Comparison of ENCODE assay signal across 26 cellular contexts in the genomic region with DNA sequence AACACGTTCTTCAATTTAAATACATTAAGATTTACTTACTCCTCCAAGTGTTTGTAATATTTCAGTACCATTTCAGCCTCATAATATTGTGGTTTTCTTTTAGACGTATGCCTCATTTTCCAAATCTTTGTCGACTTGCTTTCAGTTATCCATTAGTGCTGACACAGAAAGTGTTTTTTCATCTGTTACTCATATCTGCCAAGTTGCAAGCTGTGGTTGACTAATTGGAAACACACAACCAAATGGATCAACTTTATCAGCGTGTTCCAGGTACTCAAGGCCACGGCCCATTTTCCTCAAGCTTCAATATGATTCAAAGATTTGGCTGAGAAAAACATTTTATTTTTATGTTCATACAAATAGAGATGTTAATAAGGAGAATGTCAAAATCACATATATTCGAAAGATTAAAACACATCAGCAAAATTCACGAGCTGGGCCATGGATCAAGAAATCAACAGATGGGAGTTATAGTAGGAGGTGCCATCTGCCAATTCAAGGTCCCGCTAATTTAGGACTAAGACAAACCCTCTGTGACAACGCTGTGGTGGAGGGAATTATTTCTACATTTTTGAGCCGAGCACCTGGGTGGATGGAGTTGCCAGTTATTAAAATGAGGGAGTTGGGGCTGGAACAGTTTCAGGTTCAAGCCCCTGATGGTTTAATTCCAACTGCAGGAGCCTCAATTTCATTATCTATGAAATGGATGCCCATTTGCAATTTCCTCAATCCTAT. TPM values are rescaled to one million over a fixed set of nuclear protein-coding genes. Genes with fewer than 3 reads are reported as not detected.
DNase-seq lines count a peak whose midpoint lies in the region; ATAC-seq and TF ChIP-seq lines count a peak whose summit lies in the region.
"Had no signal": no experiment of that assay in that cellular context is flagged by ENCODE, and none has a peak within 500 bp of the region (broad histone marks: within the 10 kb centered on the region; RNA-seq: fewer than 3 reads in every experiment).

No MANE protein-coding gene starts in this region.

- H3K27ac Mint-ChIP-seq in neural progenitor cell (peak overlapping the region; percentile 30), mesothelial cell of epicardium (no peak overlapping the region)
- H3K27ac Mint-ChIP-seq: activated naive CD8-positive, alpha-beta T cell treated with anti-CD3 and anti-CD28 coated beads, Interleukin-2, amount 10 ng/mL, durations not matched to agents 7 days and 5 days; natural killer cell treated with Interleukin-12 subunit alpha and Interleukin-12 subunit beta and Interleukin-15 and Interleukin-18, amount 100 ng/mL, for 72 hours had no signal

- H3K4me1 ChIP-seq in neural progenitor cell (no peaks in the 10 kb centered on the region), HAP-1 (no peaks in the 10 kb centered on the region), heart left ventricle (peaks cover 0 to 5% (median 0%) of the 10 kb centered on the region in 12 donors)

- DNase-seq in G401 (ENCODE audit: low spot score) (peak; percentile 95), NCI-H446 treated with DMSO at 0.1 percent for 48 hours (lab: John Stamatoyannopoulos, UW) (peak; percentile 73), astrocyte of the cerebellum (ENCODE audit: low read depth) (peak; percentile 11), neural progenitor cell (ENCODE audit: low spot score) (no peak), HAP-1 (ENCODE audit: low spot score in 2 of 2) (no peak), heart left ventricle (no peak), COLO829 (ENCODE audit: low spot score) (no peak), mesothelial cell of epicardium (ENCODE audit: low spot score in 2 of 2, unreplicated experiment in 2 of 2) (no peak)
- DNase-seq: activated CD4-positive, CD25-positive, alpha-beta regulatory T cell treated with anti-CD3 and anti-CD28 coated beads, Interleukin-2, amount 50 U/mL, for 72 hours; activated CD8-positive, alpha-beta memory T cell treated with anti-CD3 and anti-CD28 coated beads for 24 hours; activated gamma-delta T cell; activated naive CD8-positive, alpha-beta T cell treated with anti-CD3 and anti-CD28 coated beads, Interleukin-2, amount 10 ng/mL, durations not matched to agents 7 days and 5 days; activated T-cell treated with anti-CD3 and anti-CD28 coated beads, Interleukin-2, amount 50 U/mL, for 1 hour; head of caudate nucleus; kidney glomerular epithelial cell; lower lobe of right lung; NCI-H187; right cardiac atrium; RPMI8226; stimulated activated CD4-positive, alpha-beta T cell treated with anti-CD3 and anti-CD28 coated beads, Interleukin-2, amount 100 ng/mL, for 48 hours; T-helper 1 cell had no signal

- H3K27me3 Mint-ChIP-seq in neural progenitor cell (ENCODE audit: insufficient read depth, low read depth), result peaks cover 6% of the 10 kb centered on the region
- H3K27me3 Mint-ChIP-seq in mesothelial cell of epicardium (ENCODE audit: low read depth), result no peaks in the 10 kb centered on the region
- H3K27me3 Mint-ChIP-seq: central memory CD8-positive, alpha-beta T cell had no signal

- no peaks in the 10 kb centered on the region for H3K9me3 ChIP-seq in neural progenitor cell (ENCODE audit: low read depth)
- no peaks in the 10 kb centered on the region for H3K9me3 ChIP-seq in HAP-1
- no peaks in the 10 kb centered on the region for H3K9me3 ChIP-seq in heart left ventricle
- H3K9me3 ChIP-seq: lower lobe of right lung, suprapubic skin had no signal

- H3K4me2 ChIP-seq in neural progenitor cell, result no peak overlapping the region

- intact Hi-C loops in heart left ventricle (cut with DNase I), result loop anchor here in 3 of 10 donors (5.0 kb wide), 2 partner anchors 222 to 317 kb away; partner anchors contain the start of gene PWWP2A (in 1 of the 3)

- H3K9ac ChIP-seq in neural progenitor cell, result no peak overlapping the region
- H3K9ac ChIP-seq: parathyroid adenoma had no signal

- no peaks in the 10 kb centered on the region for H3K79me2 ChIP-seq in neural progenitor cell (ENCODE audit: low read depth)
- H3K79me2 ChIP-seq: parathyroid adenoma had no signal

- H3K36me3 ChIP-seq in neural progenitor cell (no peaks in the 10 kb centered on the region), HAP-1 (replicated peaks) (no peaks in the 10 kb centered on the region), heart left ventricle (no peaks in the 10 kb centered on the region)
- H3K36me3 ChIP-seq: lower lobe of right lung, suprapubic skin had no signal

- peaks cover 19% of the 10 kb centered on the region for H3K4me1 Mint-ChIP-seq in neural progenitor cell
- H3K4me1 Mint-ChIP-seq in mesothelial cell of epicardium, result no peaks in the 10 kb centered on the region
- H3K4me1 Mint-ChIP-seq: central memory CD8-positive, alpha-beta T cell had no signal

- no peak for TF ChIP-seq POLR2A in heart left ventricle (IDR thresholded peaks at IDR 0.05)

- H4K20me1 ChIP-seq in neural progenitor cell (ENCODE audit: low read depth), result no peaks in the 10 kb centered on the region

- WGBS in heart left ventricle, 4 donors, result 78 to 90% (median 86%) methylated on average over 10 of the region's 10 CpGs

- no peak overlapping the region for H3K4me3 Mint-ChIP-seq in neural progenitor cell
- no peak overlapping the region for H3K4me3 Mint-ChIP-seq in mesothelial cell of epicardium
- H3K4me3 Mint-ChIP-seq: activated naive CD8-positive, alpha-beta T cell treated with anti-CD3 and anti-CD28 coated beads, Interleukin-2, amount 10 ng/mL, durations not matched to agents 7 days and 5 days; CD14-positive monocyte; central memory CD8-positive, alpha-beta T cell; natural killer cell treated with Interleukin-12 subunit alpha and Interleukin-12 subunit beta and Interleukin-15 and Interleukin-18, amount 100 ng/mL, for 72 hours had no signal

- in situ Hi-C loops in G401 (cut with HindIII; ENCODE audit: low sequenced_read_pairs) (no loop called here), astrocyte of the cerebellum (cut with HindIII; ENCODE audit: low sequenced_read_pairs) (no loop called here), HAP-1 (cut with MboI; ENCODE audit: low sequenced_read_pairs) (loop anchor here (10.0 kb wide), 1 partner anchor 145 kb away; no protein-coding TSS in a partner anchor)

- H3K9me3 Mint-ChIP-seq in neural progenitor cell (no peaks in the 10 kb centered on the region), mesothelial cell of epicardium (no peaks in the 10 kb centered on the region)
- H3K9me3 Mint-ChIP-seq: activated naive CD8-positive, alpha-beta T cell treated with anti-CD3 and anti-CD28 coated beads, Interleukin-2, amount 10 ng/mL, durations not matched to agents 7 days and 5 days; central memory CD8-positive, alpha-beta T cell; natural killer cell treated with Interleukin-12 subunit alpha and Interleukin-12 subunit beta and Interleukin-15 and Interleukin-18, amount 100 ng/mL, for 72 hours had no signal

- H3K27me3 ChIP-seq in neural progenitor cell, result no peaks in the 10 kb centered on the region
- 0 out of 2 replicates have a peak, but pooled peaks cover under 1% of the 10 kb centered on the region for H3K27me3 ChIP-seq in HAP-1 (ENCODE audit: low read depth)
- no peaks in the 10 kb centered on the region for H3K27me3 ChIP-seq in heart left ventricle
- H3K27me3 ChIP-seq: suprapubic skin had no signal

- ATAC-seq in heart left ventricle, result no peak
- ATAC-seq: lower lobe of right lung; natural killer cell treated with Interleukin-12 subunit alpha and Interleukin-12 subunit beta and Interleukin-15 and Interleukin-18, amount 100 ng/mL, for 72 hours; right cardiac atrium had no signal

- no peaks in the 10 kb centered on the region for H3F3A ChIP-seq in neural progenitor cell (ENCODE audit: low read depth)

- TF ChIP-seq CTCF in astrocyte of the cerebellum (IDR thresholded peaks at IDR 0.05; ENCODE audit: low read depth, low read length, missing control alignments) (no peak), neural progenitor cell (IDR thresholded peaks at IDR 0.05) (no peak), heart left ventricle (IDR thresholded peaks at IDR 0.05) (no peak), mesothelial cell of epicardium (IDR thresholded peaks at IDR 0.05; ENCODE audit: unreplicated experiment) (no peak)

- no peak overlapping the region for H2AFZ ChIP-seq in neural progenitor cell (replicated peaks)
- H2AFZ ChIP-seq: parathyroid adenoma had no signal

- H3K27ac ChIP-seq in neural progenitor cell (no peak overlapping the region), heart left ventricle (no peak overlapping the region)
- H3K27ac ChIP-seq: lower lobe of right lung, parathyroid adenoma, suprapubic skin had no signal

- no peaks in the 10 kb centered on the region for H3K36me3 Mint-ChIP-seq in neural progenitor cell
- H3K36me3 Mint-ChIP-seq in mesothelial cell of epicardium, result no peaks in the 10 kb centered on the region
- H3K36me3 Mint-ChIP-seq: activated naive CD8-positive, alpha-beta T cell treated with anti-CD3 and anti-CD28 coated beads, Interleukin-2, amount 10 ng/mL, durations not matched to agents 7 days and 5 days; CD14-positive monocyte; natural killer cell treated with Interleukin-12 subunit alpha and Interleukin-12 subunit beta and Interleukin-15 and Interleukin-18, amount 100 ng/mL, for 72 hours had no signal

- no peak overlapping the region for H3K4me3 ChIP-seq in astrocyte of the cerebellum (ENCODE audit: low read depth, low read length)
- H3K4me3 ChIP-seq in neural progenitor cell, result no peak overlapping the region
- H3K4me3 ChIP-seq in HAP-1, result no peak overlapping the region
- no peak overlapping the region for H3K4me3 ChIP-seq in heart left ventricle
- H3K4me3 ChIP-seq: lower lobe of right lung, suprapubic skin had no signal

RNA-seq across cellular contexts. Expression of gene CCNJL, which starts 27.2 kb away (rescaled TPM):
- 3.1 and 5.4 TPM in 2 replicates for total RNA-seq in G401 (2014; rRNA removed; shearing (Covaris generic))
- total RNA-seq in neural progenitor cell (ENCODE audit: low replicate concordance) (8.4 and 9.4 TPM in 2 replicates), heart left ventricle (10 to 100 TPM in 2 of 9 donors, 1 to 10 TPM in 7; 4.1 to 12.4 (median 7.6) TPM), mesothelial cell of epicardium (8.2 to 9.7 TPM (median 8.9 TPM) in 3 replicates)
- 1 to 10 TPM; 3.5 to 4.1 TPM for polyA plus RNA-seq in heart left ventricle
- polyA plus RNA-seq: CD14-positive monocyte had no signal

RNA-seq across cellular contexts. Expression of gene C1QTNF2, which starts 30.9 kb away (rescaled TPM):
- total RNA-seq in G401 (2014; rRNA removed; shearing (Covaris generic)), result not detected in 2 replicates
- total RNA-seq in neural progenitor cell (ENCODE audit: low replicate concordance), result 0.06 and 0.25 TPM in 2 replicates
- total RNA-seq in heart left ventricle, result 1 to 10 TPM in 5 of 9 donors, under 1 TPM in 4; 0.44 to 1.6 (median 1.0) TPM
- 1 to 10 TPM in 1 of 2 donors, under 1 TPM in 1; 0.67 to 1.1 TPM for polyA plus RNA-seq in heart left ventricle
- total RNA-seq in mesothelial cell of epicardium, result 1.3 to 1.8 TPM (median 1.4 TPM) in 3 replicates
- total RNA-seq: activated naive CD8-positive, alpha-beta T cell treated with anti-CD3 and anti-CD28 coated beads, Interleukin-2, amount 10 ng/mL, durations not matched to agents 7 days and 5 days; natural killer cell treated with Interleukin-12 subunit alpha and Interleukin-12 subunit beta and Interleukin-15 and Interleukin-18, amount 100 ng/mL, for 72 hours had no signal
- polyA plus RNA-seq: CD14-positive monocyte had no signal

Comparison
In these comparisons a context has a peak if more than half of its experiments do, and no peak if none do; other contexts are left out.
1. DNase-seq: peak in G401 (single experiment), NCI-H446 treated with DMSO at 0.1 percent for 48 hours (single experiment) and astrocyte of the cerebellum (single experiment); none in neural progenitor cell (single experiment), HAP-1 (0 of 2), heart left ventricle (0 of 5), COLO829 (single experiment) and mesothelial cell of epicardium (0 of 2).